ENCODE assay signal across 8 cellular contexts in genomic region chr2:24971550-24972314, GRCh38. TPM values are rescaled to one million over a fixed set of nuclear protein-coding genes. Genes with fewer than 3 reads are reported as not detected.
DNase-seq lines count a peak whose midpoint lies in the region; ATAC-seq and TF ChIP-seq lines count a peak whose summit lies in the region.

Gene DNAJC27 (minus strand): TSS chr2:24971955. CDS start chr2:24971904, 51 bp downstream.

- no peak for TF ChIP-seq CTCF in C4-2B (conservative IDR thresholded peaks at IDR 0.05)

- DNase-seq in NCI-H69 (lab: John Stamatoyannopoulos, UW) (peak; percentile 96), dedifferentiated amniotic fluid mesenchymal stem cell (ENCODE audit: extremely low spot score) (peak; percentile 98), left lobe of liver (ENCODE audit: low spot score) (peak; percentile 98)
- DNase-seq in activated CD4-positive, alpha-beta T cell treated with anti-CD3 and anti-CD28 coated beads, Interleukin-2, amount 50 U/mL, for 1 hour = peak; percentile 97
- DNase-seq in stimulated activated CD4-positive, alpha-beta T cell treated with anti-CD3 and anti-CD28 coated beads, Interleukin-2, amount 100 ng/mL, for 24 hours = peak; percentile 97 to 98

- peak; percentile 87 for ATAC-seq in GM19372 (IDR thresholded peaks at IDR 0.05; ENCODE audit: low read depth, unreplicated experiment)
- peak; percentile 93 for ATAC-seq in HG03521 (IDR thresholded peaks at IDR 0.05; ENCODE audit: unreplicated experiment)
- ATAC-seq in left lobe of liver = peak; percentile 94

- H3K27ac ChIP-seq in C4-2B = peak within 1 kb of the TSS; percentile 88

RNA-seq across cellular contexts. Expression of gene DNAJC27, which starts in this region (rescaled TPM):
- 1.9 TPM for total RNA-seq in left lobe of liver

Comparison
In these comparisons a context has a peak if more than half of its experiments do, and no peak if none do; other contexts are left out.
1. Peak in every context shown above with its lines: DNase-seq, ATAC-seq and H3K27ac ChIP-seq.